Comparison of ENCODE assay signal across 13 cellular contexts in genomic region chr5:135883441-135883840, GRCh38. TPM values are rescaled to one million over a fixed set of nuclear protein-coding genes. Genes with fewer than 3 reads are reported as not detected.
DNase-seq lines count a peak whose midpoint lies in the region; ATAC-seq, FAIRE-seq and TF ChIP-seq lines count a peak whose summit lies in the region.
"Had no signal": no experiment of that assay in that cellular context is flagged by ENCODE, and none has a peak within 500 bp of the region (broad histone marks: within the 10 kb centered on the region; RNA-seq: fewer than 3 reads in every experiment).

No MANE protein-coding gene starts in this region.

- no peak for FAIRE-seq in RCC 7860 (lab: Jason Lieb, UNC)

- no peaks in the 10 kb centered on the region for H3K4me1 ChIP-seq in BE2C

- no peak overlapping the region for H3K4me3 ChIP-seq in BE2C (ENCODE audit: low read depth, low read length)
- H3K4me3 ChIP-seq in GM12864 (ENCODE audit: low read depth, low read length) = no peak overlapping the region
- no peak overlapping the region for H3K4me3 ChIP-seq in NB4 (ENCODE audit: low read depth, low read length)
- no peak overlapping the region for H3K4me3 ChIP-seq in epithelial cell of proximal tubule (ENCODE audit: low read depth, low read length)

- H3K9me3 ChIP-seq in BE2C = no peaks in the 10 kb centered on the region

- ATAC-seq in GM21423 (IDR thresholded peaks at IDR 0.05; ENCODE audit: unreplicated experiment) (no peak), GM18505 (IDR thresholded peaks at IDR 0.05; ENCODE audit: unreplicated experiment) (no peak)

- peaks cover 16% of the 10 kb centered on the region for H3K27me3 ChIP-seq in BE2C

- TF ChIP-seq POLR2A in NB4 (IDR thresholded peaks at IDR 0.05; ENCODE audit: extremely low read depth, insufficient read length) (no peak), GM18505 (IDR thresholded peaks at IDR 0.05; ENCODE audit: borderline replicate concordance, extremely low read depth, insufficient read depth, insufficient read length) (no peak)

- no peaks in the 10 kb centered on the region for H3K36me3 ChIP-seq in BE2C

- DNase-seq in BE2C (no peak), GM12864 (ENCODE audit: low read depth) (no peak), NB4 (ENCODE audit: low read depth) (peak; percentile 12), epithelial cell of proximal tubule (ENCODE audit: low read depth) (no peak), AG08395 (ENCODE audit: low spot score) (no peak), RCC 7860 (ENCODE audit: low spot score) (no peak)
- DNase-seq: NCI-H446 treated with DMSO at 0.1 percent for 48 hours had no signal

- TF ChIP-seq CTCF in BE2C (IDR thresholded peaks at IDR 0.05; ENCODE audit: low read depth, low read length) = peak; percentile 40; the same call in 1 of the 2 replicates
- peak; percentile 49 for TF ChIP-seq CTCF in GM12864 (IDR thresholded peaks at IDR 0.05; ENCODE audit: low read depth, low read length, missing control alignments)
- peak; percentile 62 for TF ChIP-seq CTCF in NB4 (IDR thresholded peaks at IDR 0.05; ENCODE audit: low read depth, low read length)
- peak; percentile 17 for TF ChIP-seq CTCF in epithelial cell of proximal tubule (conservative IDR thresholded peaks at IDR 0.05; ENCODE audit: low read depth, low read length)

RNA-seq across cellular contexts. Expression of gene IL9, which starts 12.2 kb away (rescaled TPM):
- not detected for polyA plus RNA-seq in BE2C (2012; ENCODE audit: insufficient read depth, insufficient read length, low read depth)
- not detected in 2 replicates for total RNA-seq in epithelial cell of proximal tubule
- total RNA-seq: LHCN-M2, mucosa of gallbladder, pulmonary artery endothelial cell had no signal
- polyA plus RNA-seq: esophagus had no signal

RNA-seq across cellular contexts. Expression of gene SLC25A48, which starts 49.0 kb away (rescaled TPM):
- not detected for polyA plus RNA-seq in BE2C (2012; ENCODE audit: insufficient read depth, insufficient read length, low read depth)
- total RNA-seq in epithelial cell of proximal tubule = not detected in 2 replicates
- total RNA-seq: LHCN-M2, pulmonary artery endothelial cell had no signal
